ENCODE assay signal across 8 cellular contexts in the genomic region with DNA sequence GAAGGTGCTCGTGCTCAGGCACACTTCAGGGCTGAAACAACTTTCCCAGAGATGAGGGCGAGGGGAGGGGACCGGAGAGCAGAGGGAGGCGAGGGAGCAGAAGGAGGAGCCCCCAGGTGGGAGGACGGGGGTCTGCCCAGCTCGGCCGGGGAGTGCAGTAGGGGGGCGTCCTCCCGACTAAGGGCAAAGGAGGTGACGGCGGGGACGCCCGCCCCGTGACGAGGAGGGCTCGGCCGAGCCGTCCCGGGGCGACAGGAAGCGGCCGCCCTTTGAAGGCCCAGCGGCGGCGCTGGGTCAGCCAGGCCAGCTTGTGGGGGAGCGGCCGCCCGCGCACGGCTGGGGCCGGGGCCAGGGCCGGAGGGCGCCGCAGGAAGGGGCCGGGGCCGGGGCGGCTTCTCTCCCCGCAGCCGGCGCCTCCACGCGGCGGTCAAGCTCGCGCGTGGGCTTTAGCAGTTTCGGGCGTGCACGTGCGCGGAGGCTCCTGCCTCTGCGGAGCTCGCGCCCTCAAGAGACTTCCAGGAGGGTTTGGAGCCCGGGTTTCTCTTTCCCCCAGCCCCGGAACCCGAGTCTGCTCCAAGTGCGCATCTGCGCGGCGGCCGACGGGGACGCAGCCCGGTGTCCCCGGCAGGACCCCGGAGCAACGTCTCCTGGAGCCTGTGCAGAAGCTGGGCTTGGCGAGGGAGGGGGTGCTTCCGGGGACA.
A peak's percentile ranks its signal among the peaks of the same experiment; 100 is the strongest.
DNase-seq lines count a peak whose midpoint lies in the region; ATAC-seq, FAIRE-seq and TF ChIP-seq lines count a peak whose summit lies in the region.

No MANE protein-coding gene starts in this region.

- no peaks in the 10 kb centered on the region for H3K79me2 ChIP-seq in endothelial cell of umbilical vein (ENCODE audit: control insufficient read depth, insufficient read depth, low read length)

- DNase-seq in AG08396 (ENCODE audit: low spot score) (peak; percentile 39), activated B cell treated with CpG ODN at 0.5 μM for 24 hours (no peak), endothelial cell of umbilical vein (ENCODE audit: low read depth, low spot score) (peak; percentile 26)
- DNase-seq in natural killer cell treated with Interleukin-12 subunit alpha and Interleukin-12 subunit beta and Interleukin-15 and Interleukin-18, amount 100 ng/mL, for 72 hours (ENCODE audit: low spot score), result no peak
- no peak for DNase-seq in stimulated activated naive CD4-positive, alpha-beta T cell treated with Interleukin-2 at 50 U/mL for 16 hours (lab: John Stamatoyannopoulos, UW)

- no peaks in the 10 kb centered on the region for H3K36me3 Mint-ChIP-seq in activated B cell treated with CpG ODN at 0.5 μM for 24 hours (ENCODE audit: low read depth)
- no peaks in the 10 kb centered on the region for H3K36me3 Mint-ChIP-seq in natural killer cell treated with Interleukin-12 subunit alpha and Interleukin-12 subunit beta and Interleukin-15 and Interleukin-18, amount 100 ng/mL, for 72 hours

- no peaks in the 10 kb centered on the region for H3K9me3 Mint-ChIP-seq in activated B cell treated with CpG ODN at 0.5 μM for 24 hours
- no peaks in the 10 kb centered on the region for H3K9me3 Mint-ChIP-seq in natural killer cell treated with Interleukin-12 subunit alpha and Interleukin-12 subunit beta and Interleukin-15 and Interleukin-18, amount 100 ng/mL, for 72 hours

- no peaks in the 10 kb centered on the region for H3K9me3 ChIP-seq in endothelial cell of umbilical vein (replicated peaks; ENCODE audit: control insufficient read depth, insufficient read depth, low read length)

- FAIRE-seq in endothelial cell of umbilical vein (lab: Jason Lieb, UNC), result no peak

- dilution Hi-C loops in endothelial cell of umbilical vein (cut with MboI; ENCODE audit: extremely low pct_ligation_motif_present, low sequenced_read_pairs), result no loop called here

- POLR2A ChIA-PET in activated B cell treated with CpG ODN at 0.5 μM for 24 hours (lab: Charles Lee), result no interaction called here
- POLR2A ChIA-PET in endothelial cell of umbilical vein (lab: Charles Lee), result no interaction called here

- CTCF ChIA-PET in activated B cell treated with CpG ODN at 0.5 μM for 24 hours (lab: Charles Lee), result no interaction called here
- CTCF ChIA-PET in endothelial cell of umbilical vein (lab: Charles Lee), result interaction anchor here (0.6 to 2.1 kb wide), 5 partner anchors 66 to 97 kb away, joined by 3 to 8 read pairs (median 5); no protein-coding TSS in a partner anchor

- H3K4me2 ChIP-seq in endothelial cell of umbilical vein (ENCODE audit: insufficient read depth, low read length), result peak overlapping the region; percentile 75

- no peaks in the 10 kb centered on the region for H4K20me1 ChIP-seq in endothelial cell of umbilical vein (replicated peaks; ENCODE audit: control insufficient read depth, extremely low read depth, insufficient read depth, low read length)

- no peak for ATAC-seq in activated B cell treated with CpG ODN at 0.5 μM for 24 hours (ENCODE audit: low read depth)
- ATAC-seq in natural killer cell treated with Interleukin-12 subunit alpha and Interleukin-12 subunit beta and Interleukin-15 and Interleukin-18, amount 100 ng/mL, for 72 hours, result peak; percentile 67 to 75
- no peak for ATAC-seq in HG03354 (IDR thresholded peaks at IDR 0.05; ENCODE audit: poor library complexity, severe bottlenecking, unreplicated experiment)
- ATAC-seq in HG02571 (IDR thresholded peaks at IDR 0.05; ENCODE audit: unreplicated experiment), result no peak
- no peak for ATAC-seq in HG02973 (IDR thresholded peaks at IDR 0.05; ENCODE audit: unreplicated experiment)

- peaks cover 4% of the 10 kb centered on the region for H3K4me1 Mint-ChIP-seq in activated B cell treated with CpG ODN at 0.5 μM for 24 hours
- peaks cover 16 to 29% of the 10 kb centered on the region in 2 donors for H3K4me1 Mint-ChIP-seq in natural killer cell treated with Interleukin-12 subunit alpha and Interleukin-12 subunit beta and Interleukin-15 and Interleukin-18, amount 100 ng/mL, for 72 hours (ENCODE audit: low read depth in 2 of 2)

- peaks cover 15% of the 10 kb centered on the region for H3K4me1 ChIP-seq in endothelial cell of umbilical vein (ENCODE audit: control insufficient read depth, extremely low read depth, insufficient read depth, low read length)

- H3K27me3 ChIP-seq in endothelial cell of umbilical vein (ENCODE audit: control insufficient read depth in 2 of 2, insufficient read depth in 2 of 2, low read length in 2 of 2), result no peaks in the 10 kb centered on the region

- peak overlapping the region; percentile 96 for H2AFZ ChIP-seq in endothelial cell of umbilical vein (ENCODE audit: low read depth, low read length)

- intact Hi-C loops in activated B cell treated with CpG ODN at 0.5 μM for 24 hours (cut with micrococcal nuclease), result no loop called here
- intact Hi-C loops in endothelial cell of umbilical vein (cut with micrococcal nuclease), result loop anchor here (2.0 kb wide), 2 partner anchors 22 to 98 kb away; no protein-coding TSS in a partner anchor

- H3K4me3 Mint-ChIP-seq in activated B cell treated with CpG ODN at 0.5 μM for 24 hours, result peak overlapping the region; percentile 41
- H3K4me3 Mint-ChIP-seq in natural killer cell treated with Interleukin-12 subunit alpha and Interleukin-12 subunit beta and Interleukin-15 and Interleukin-18, amount 100 ng/mL, for 72 hours, result peak overlapping the region; percentile 65

- TF ChIP-seq CTCF in activated B cell treated with CpG ODN at 0.5 μM for 24 hours (IDR thresholded peaks at IDR 0.05), result no peak
- TF ChIP-seq CTCF in endothelial cell of umbilical vein (IDR thresholded peaks at IDR 0.05; ENCODE audit: extremely low read depth in 1 of 2, insufficient read depth in 1 of 2, low read depth in 1 of 2, low read length in 2 of 2), result no peak

- BruUV-seq in endothelial cell of umbilical vein (replicated peaks; lab: Mats Ljungman, UMichigan), result no TSS peak

- peak overlapping the region; percentile 60 for H3K9ac ChIP-seq in endothelial cell of umbilical vein (replicated peaks; ENCODE audit: extremely low read depth, insufficient read depth, low read length)

- H3K27ac ChIP-seq in endothelial cell of umbilical vein (ENCODE audit: insufficient read depth, low read depth, low read length), result peak overlapping the region; percentile 58

- peak overlapping the region in 2 of 3 experiments; percentile 30 to 43 for H3K4me3 ChIP-seq in endothelial cell of umbilical vein (replicated peaks in 1 of 3; ENCODE audit: insufficient read depth in 1 of 3, low read depth in 1 of 3, low read length in 3 of 3)

- no peak for TF ChIP-seq POLR2A in endothelial cell of umbilical vein (IDR thresholded peaks at IDR 0.05; ENCODE audit: low read depth, low read length)

- H3K27me3 Mint-ChIP-seq in activated B cell treated with CpG ODN at 0.5 μM for 24 hours, result peaks cover 54% of the 10 kb centered on the region
- peaks cover 14 to 30% of the 10 kb centered on the region in 2 donors for H3K27me3 Mint-ChIP-seq in natural killer cell treated with Interleukin-12 subunit alpha and Interleukin-12 subunit beta and Interleukin-15 and Interleukin-18, amount 100 ng/mL, for 72 hours

- H3K9me1 ChIP-seq in endothelial cell of umbilical vein (replicated peaks; ENCODE audit: control insufficient read depth, extremely low read depth, insufficient read depth, low read length), result no peaks in the 10 kb centered on the region

- H3K27ac Mint-ChIP-seq in activated B cell treated with CpG ODN at 0.5 μM for 24 hours, result no peak overlapping the region
- peak overlapping the region in 1 of 2 donors; percentile 63 for H3K27ac Mint-ChIP-seq in natural killer cell treated with Interleukin-12 subunit alpha and Interleukin-12 subunit beta and Interleukin-15 and Interleukin-18, amount 100 ng/mL, for 72 hours

- H3K36me3 ChIP-seq in endothelial cell of umbilical vein (ENCODE audit: control insufficient read depth in 2 of 2, extremely low read depth in 1 of 2, insufficient read depth in 2 of 2, low read length in 2 of 2), result no peaks in the 10 kb centered on the region

TF ChIP-seq in endothelial cell of umbilical vein, 7 proteins besides CTCF, POLR2A, EP300 and RAD21:
- TF ChIP-seq, protein P1, sequence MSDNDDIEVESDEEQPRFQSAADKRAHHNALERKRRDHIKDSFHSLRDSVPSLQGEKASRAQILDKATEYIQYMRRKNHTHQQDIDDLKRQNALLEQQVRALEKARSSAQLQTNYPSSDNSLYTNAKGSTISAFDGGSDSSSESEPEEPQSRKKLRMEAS (IDR thresholded peaks at IDR 0.05; ENCODE audit: insufficient read depth, insufficient read length), result no peak
- no peak for TF ChIP-seq POLR2AphosphoS5 (IDR thresholded peaks at IDR 0.05; ENCODE audit: insufficient read depth, low read depth, low read length)
- no peak for TF ChIP-seq JUN (IDR thresholded peaks at IDR 0.05; ENCODE audit: borderline replicate concordance, insufficient read depth, insufficient read length, low read depth)
- no peak for TF ChIP-seq FOS (IDR thresholded peaks at IDR 0.05; ENCODE audit: borderline replicate concordance, insufficient read depth, low read length)
- no peak for TF ChIP-seq GATA2 (IDR thresholded peaks at IDR 0.05; ENCODE audit: insufficient read depth, insufficient read length, low read depth, low read length)
- no peak for TF ChIP-seq EZH2 (IDR thresholded peaks at IDR 0.05; ENCODE audit: borderline replicate concordance, low read depth, low read length, severe bottlenecking)
- no peak for TF ChIP-seq MYC (IDR thresholded peaks at IDR 0.05; ENCODE audit: low read depth, low read length)

Comparison
In these comparisons a context has a peak if more than half of its experiments do, and no peak if none do; other contexts are left out.
1. DNase-seq: peak in AG08396 (single experiment) and endothelial cell of umbilical vein (single experiment); none in activated B cell treated with CpG ODN at 0.5 μM for 24 hours (single experiment), natural killer cell treated with Interleukin-12 subunit alpha and Interleukin-12 subunit beta and Interleukin-15 and Interleukin-18, amount 100 ng/mL, for 72 hours (single experiment) and stimulated activated naive CD4-positive, alpha-beta T cell treated with Interleukin-2 at 50 U/mL for 16 hours (single experiment).
2. ATAC-seq: peak in natural killer cell treated with Interleukin-12 subunit alpha and Interleukin-12 subunit beta and Interleukin-15 and Interleukin-18, amount 100 ng/mL, for 72 hours (2 of 2); none in activated B cell treated with CpG ODN at 0.5 μM for 24 hours (single experiment), HG03354 (single experiment), HG02571 (single experiment) and HG02973 (single experiment).